Comparison of ENCODE assay signal across 10 cellular contexts in genomic region chr11:1153951-1154487, GRCh38. TPM values are rescaled to one million over a fixed set of nuclear protein-coding genes. Genes with fewer than 3 reads are reported as not detected.
DNase-seq lines count a peak whose midpoint lies in the region; ATAC-seq and TF ChIP-seq lines count a peak whose summit lies in the region.
"Had no signal": no experiment of that assay in that cellular context is flagged by ENCODE, and none has a peak within 500 bp of the region (broad histone marks: within the 10 kb centered on the region; RNA-seq: fewer than 3 reads in every experiment).

No MANE protein-coding gene starts in this region.

- H3K4me1 Mint-ChIP-seq in activated T-helper 2 cell treated with anti-CD3 and anti-CD28 coated beads, Interferon-gamma antibody, Interleukin-2, Interleukin-4, amounts not matched to agents 10 μg/mL and 5 μg/mL and 100 μg/mL, durations not matched to agents 14 hours and 24 hours and 36 hours (ENCODE audit: low read depth) = peaks cover 2% of the 10 kb centered on the region

- peaks cover 38% of the 10 kb centered on the region for H3K4me1 ChIP-seq in IMR-90 (ENCODE audit: control insufficient read depth, insufficient read depth, low read length)

- peak overlapping the region; percentile 65; the same call in 1 of the 2 replicates for H3K23ac ChIP-seq in IMR-90 (ENCODE audit: low read depth, low read length)

- peak overlapping the region; percentile 77 to 83 for H4K8ac ChIP-seq in IMR-90 (ENCODE audit: low read depth in 2 of 2, low read length in 2 of 2)

- POLR2A ChIA-PET in IMR-90 (lab: Charles Lee; ENCODE audit: unreplicated experiment) = no interaction called here

- peak overlapping the region; percentile 96 for H4K91ac ChIP-seq in IMR-90 (ENCODE audit: insufficient read depth, low read depth, low read length)

- no peaks in the 10 kb centered on the region for H3K9me3 ChIP-seq in IMR-90 (ENCODE audit: control insufficient read depth, insufficient read depth, low read length)

- no peaks in the 10 kb centered on the region for H4K20me1 ChIP-seq in IMR-90 (ENCODE audit: insufficient read depth, low read length)

- H3K36me3 Mint-ChIP-seq in activated T-helper 2 cell treated with anti-CD3 and anti-CD28 coated beads, Interferon-gamma antibody, Interleukin-2, Interleukin-4, amounts not matched to agents 10 μg/mL and 5 μg/mL and 100 μg/mL, durations not matched to agents 14 hours and 24 hours and 36 hours (ENCODE audit: low read depth) = no peaks in the 10 kb centered on the region

- peak; percentile 95 for ATAC-seq in IMR-90 (ENCODE audit: low read depth)

- peak overlapping the region; percentile 60 for H3K56ac ChIP-seq in IMR-90 (ENCODE audit: extremely low read depth, insufficient read depth, low read length)

- H3K27me3 Mint-ChIP-seq in activated T-helper 2 cell treated with anti-CD3 and anti-CD28 coated beads, Interferon-gamma antibody, Interleukin-2, Interleukin-4, amounts not matched to agents 10 μg/mL and 5 μg/mL and 100 μg/mL, durations not matched to agents 14 hours and 24 hours and 36 hours (ENCODE audit: low read depth) = peaks cover 5% of the 10 kb centered on the region

- H3K9ac ChIP-seq in IMR-90 (ENCODE audit: low read depth, low read length) = no peak overlapping the region

- BruUV-seq in IMR-90 (replicated peaks; lab: Mats Ljungman, UMichigan) = no TSS peak

- peak overlapping the region; percentile 80 for H3K27ac ChIP-seq in IMR-90 (ENCODE audit: insufficient read depth, low read length)

- H3K9me3 Mint-ChIP-seq in activated T-helper 2 cell treated with anti-CD3 and anti-CD28 coated beads, Interferon-gamma antibody, Interleukin-2, Interleukin-4, amounts not matched to agents 10 μg/mL and 5 μg/mL and 100 μg/mL, durations not matched to agents 14 hours and 24 hours and 36 hours = no peaks in the 10 kb centered on the region

- dilution Hi-C loops in IMR-90 (cut with HindIII; ENCODE audit: low sequenced_read_pairs, unreplicated experiment) = no loop called here

- no peak overlapping the region for H3K4me2 ChIP-seq in IMR-90 (ENCODE audit: low read depth, low read length)

- H2BK15ac ChIP-seq in IMR-90 (ENCODE audit: low read depth, low read length) = peak overlapping the region; percentile 90; the same call in 2 of the 3 replicates

- H2BK120ac ChIP-seq in IMR-90 (ENCODE audit: low read depth, low read length) = peak overlapping the region; percentile 96

- in situ Hi-C loops in IMR-90 (cut with MboI; ENCODE audit: low sequenced_read_pairs) = no loop called here

- H3K18ac ChIP-seq in IMR-90 (ENCODE audit: low read depth, low read length) = peak overlapping the region; percentile 65

- peak; percentile 98 for DNase-seq in AG20443 (ENCODE audit: low spot score)
- DNase-seq in IMR-90 = peak; percentile 97
- DNase-seq in dedifferentiated amniotic fluid mesenchymal stem cell (ENCODE audit: extremely low spot score) = peak; percentile 61
- peak; percentile 97 for DNase-seq in myocyte (ENCODE audit: low read depth)
- DNase-seq in activated T-helper 2 cell treated with anti-CD3 and anti-CD28 coated beads, Interferon-gamma antibody, Interleukin-2, Interleukin-4, amounts not matched to agents 10 μg/mL and 5 μg/mL and 100 μg/mL, durations not matched to agents 14 hours and 24 hours and 36 hours (ENCODE audit: low spot score) = no peak
- no peak for DNase-seq in medulla oblongata (ENCODE audit: extremely low spot score)
- no peak for DNase-seq in NCI-H1417 (lab: John Stamatoyannopoulos, UW)
- no peak for DNase-seq in NCI-H82 (lab: John Stamatoyannopoulos, UW)
- DNase-seq: NCI-H1417 treated with DMSO at 0.1 percent for 48 hours had no signal

- H3K79me1 ChIP-seq in IMR-90 (ENCODE audit: low read depth in 1 of 2, low read length in 2 of 2) = no peaks in the 10 kb centered on the region; a peak in 1 of 4 replicates

- H2AFZ ChIP-seq in IMR-90 (replicated peaks; ENCODE audit: low read length, poor library complexity) = peak overlapping the region; percentile 81

- 40% methylated on average over 8 of the region's 14 CpGs; no CpG with 5 or more reads in 1 of the 2 experiments for WGBS in IMR-90 (ENCODE audit: extremely low coverage in 2 of 2, insufficient read length in 1 of 2), 2 experiments

- no peak for TF ChIP-seq RAD21 in IMR-90 (IDR thresholded peaks at IDR 0.05; ENCODE audit: low read length)

- peak overlapping the region; percentile 97 for H2BK5ac ChIP-seq in IMR-90 (ENCODE audit: low read depth, low read length, poor library complexity, severe bottlenecking)

- CTCF ChIA-PET in IMR-90 (lab: Yijun Ruan, JAX) = no interaction called here

- no peaks in the 10 kb centered on the region for H3K36me3 ChIP-seq in IMR-90 (ENCODE audit: control insufficient read depth, insufficient read depth, low read length)

- no peak overlapping the region for H3K27ac Mint-ChIP-seq in activated T-helper 2 cell treated with anti-CD3 and anti-CD28 coated beads, Interferon-gamma antibody, Interleukin-2, Interleukin-4, amounts not matched to agents 10 μg/mL and 5 μg/mL and 100 μg/mL, durations not matched to agents 14 hours and 24 hours and 36 hours

- H3K4ac ChIP-seq in IMR-90 (ENCODE audit: low read depth, low read length) = peak overlapping the region; percentile 95

- no peak overlapping the region for H3K4me3 Mint-ChIP-seq in activated T-helper 2 cell treated with anti-CD3 and anti-CD28 coated beads, Interferon-gamma antibody, Interleukin-2, Interleukin-4, amounts not matched to agents 10 μg/mL and 5 μg/mL and 100 μg/mL, durations not matched to agents 14 hours and 24 hours and 36 hours (ENCODE audit: low read depth)

- H3K14ac ChIP-seq in IMR-90 (replicated peaks; ENCODE audit: low read depth, low read length) = peak overlapping the region; percentile 72

- H3K27me3 ChIP-seq in IMR-90 (ENCODE audit: control insufficient read depth, insufficient read depth, low read length) = no peaks in the 10 kb centered on the region; the same call in 1 of the 2 replicates

- H4K5ac ChIP-seq in IMR-90 (ENCODE audit: low read depth, low read length) = peak overlapping the region; percentile 65

- H3K9me1 ChIP-seq in IMR-90 (ENCODE audit: insufficient read depth, low read length) = peaks cover 8% of the 10 kb centered on the region

- H2BK20ac ChIP-seq in IMR-90 (ENCODE audit: low read depth, low read length) = peak overlapping the region; percentile 95

- H2AK5ac ChIP-seq in IMR-90 (ENCODE audit: low read depth, low read length) = peak overlapping the region; percentile 98

- H2AK9ac ChIP-seq in IMR-90 (replicated peaks; ENCODE audit: low read depth, low read length, poor library complexity) = peak overlapping the region; percentile 92

- no peak for TF ChIP-seq CTCF in IMR-90 (conservative IDR thresholded peaks at IDR 0.05; ENCODE audit: low read depth, low read length)

- intact Hi-C loops in IMR-90 (cut with micrococcal nuclease) = no loop called here
- intact Hi-C loops in activated T-helper 2 cell treated with anti-CD3 and anti-CD28 coated beads, Interferon-gamma antibody, Interleukin-2, Interleukin-4, amounts not matched to agents 10 μg/mL and 5 μg/mL and 100 μg/mL, durations not matched to agents 14 hours and 24 hours and 36 hours (cut with micrococcal nuclease) = no loop called here

- no peak overlapping the region for H3K4me3 ChIP-seq in IMR-90 (ENCODE audit: insufficient read depth, low read depth, low read length)
- H3K4me3 ChIP-seq: GM12878 had no signal

- no peak for TF ChIP-seq POLR2A in IMR-90 (IDR thresholded peaks at IDR 0.05; ENCODE audit: low read depth, low read length)

TF ChIP-seq in IMR-90, 13 proteins besides CTCF, POLR2A, EP300 and RAD21 (continues in another document):
- TF ChIP-seq RFX5 (IDR thresholded peaks at IDR 0.05; ENCODE audit: low read depth, low read length) = no peak
- TF ChIP-seq RCOR1 (IDR thresholded peaks at IDR 0.05; ENCODE audit: insufficient replicate concordance, low read length) = peak; percentile 77
- TF ChIP-seq BHLHE40 (IDR thresholded peaks at IDR 0.05; ENCODE audit: low read depth, low read length) = peak; percentile 93
- peak; percentile 97 for TF ChIP-seq MAZ (IDR thresholded peaks at IDR 0.05; ENCODE audit: borderline replicate concordance, low read depth, low read length)
- TF ChIP-seq CEBPB (IDR thresholded peaks at IDR 0.05; ENCODE audit: low read depth, low read length) = no peak
- TF ChIP-seq USF2 (IDR thresholded peaks at IDR 0.05; ENCODE audit: low read depth, low read length) = peak; percentile 50; the same call in 1 of the 2 replicates
- 0 out of 2 replicates have a peak, but pooled peaks have one; percentile 29 for TF ChIP-seq MXI1 (IDR thresholded peaks at IDR 0.05; ENCODE audit: borderline replicate concordance, low read depth, low read length)
- no peak for TF ChIP-seq SMC3 (IDR thresholded peaks at IDR 0.05; ENCODE audit: low read depth, low read length)
- TF ChIP-seq CHD1 (IDR thresholded peaks at IDR 0.05; ENCODE audit: low read depth, low read length) = no peak
- no peak for TF ChIP-seq MAFK (IDR thresholded peaks at IDR 0.05; ENCODE audit: low read depth, low read length)
- TF ChIP-seq NFE2L2 (IDR thresholded peaks at IDR 0.05; ENCODE audit: low read depth, low read length) = peak; percentile 66
- TF ChIP-seq, protein P1, sequence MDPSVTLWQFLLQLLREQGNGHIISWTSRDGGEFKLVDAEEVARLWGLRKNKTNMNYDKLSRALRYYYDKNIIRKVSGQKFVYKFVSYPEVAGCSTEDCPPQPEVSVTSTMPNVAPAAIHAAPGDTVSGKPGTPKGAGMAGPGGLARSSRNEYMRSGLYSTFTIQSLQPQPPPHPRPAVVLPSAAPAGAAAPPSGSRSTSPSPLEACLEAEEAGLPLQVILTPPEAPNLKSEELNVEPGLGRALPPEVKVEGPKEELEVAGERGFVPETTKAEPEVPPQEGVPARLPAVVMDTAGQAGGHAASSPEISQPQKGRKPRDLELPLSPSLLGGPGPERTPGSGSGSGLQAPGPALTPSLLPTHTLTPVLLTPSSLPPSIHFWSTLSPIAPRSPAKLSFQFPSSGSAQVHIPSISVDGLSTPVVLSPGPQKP (IDR thresholded peaks at IDR 0.05; ENCODE audit: borderline replicate concordance, low read depth, low read length) = no peak

RNA-seq across cellular contexts. Expression of gene MUC5AC, which starts 3.7 kb away (rescaled TPM):
- total RNA-seq in IMR-90 (2012; rRNA removed) (not detected in 2 replicates), myocyte (not detected in 2 replicates)
- 0.01 and 0.02 TPM in 2 replicates for polyA plus RNA-seq in IMR-90 (2012; rRNA removed)
- polyA plus RNA-seq in IMR-90 (2012; cell fraction: cytosol; rRNA removed) = under 0.01 TPM in 1 of 2 replicates, not detected in the other
- polyA plus RNA-seq in IMR-90 (2012; cell fraction: nucleus; rRNA removed; ENCODE audit: low replicate concordance) = under 0.01 and 0.01 TPM in 2 replicates
- polyA plus RNA-seq in myocyte (2012) = not detected
- total RNA-seq in activated T-helper 2 cell treated with anti-CD3 and anti-CD28 coated beads, Interferon-gamma antibody, Interleukin-2, Interleukin-4, amounts not matched to agents 10 μg/mL and 5 μg/mL and 100 μg/mL, durations not matched to agents 14 hours and 24 hours and 36 hours = not detected in 2 replicates
- total RNA-seq: GM12878 had no signal

Comparison
In these comparisons a context has a peak if more than half of its experiments do, and no peak if none do; other contexts are left out.
1. DNase-seq: peak in AG20443 (single experiment), IMR-90 (single experiment), dedifferentiated amniotic fluid mesenchymal stem cell (single experiment) and myocyte (single experiment); none in activated T-helper 2 cell treated with anti-CD3 and anti-CD28 coated beads, Interferon-gamma antibody, Interleukin-2, Interleukin-4, amounts not matched to agents 10 μg/mL and 5 μg/mL and 100 μg/mL, durations not matched to agents 14 hours and 24 hours and 36 hours (single experiment), medulla oblongata (single experiment), NCI-H1417 (0 of 3) and NCI-H82 (single experiment).